8 cellular contexts compared by ENCODE assay signal in genomic region chr3:51974963-51975856, GRCh38. TPM values are rescaled to one million over a fixed set of nuclear protein-coding genes. Genes with fewer than 3 reads are reported as not detected.
DNase-seq lines count a peak whose midpoint lies in the region; ATAC-seq and TF ChIP-seq lines count a peak whose summit lies in the region.

ABHD14A (plus strand) TSS chr3:51975064; CDS start chr3:51975136, 72 bp downstream.

- H3K36me3 Mint-ChIP-seq in GM23338 (ENCODE audit: low read depth) (no peaks in the 10 kb centered on the region; the same call in 1 of the 3 replicates), WTC11 (no peaks in the 10 kb centered on the region)

- no peaks in the 10 kb centered on the region for H3K9me2 ChIP-seq in GM23338 (ENCODE audit: insufficient read depth)

- CTCF ChIA-PET in WTC11 (lab: Charles Lee) = interaction anchor here (0.6 to 4.4 kb wide), 12 partner anchors 8 to 283 kb away, joined by 3 to 60 read pairs (median 11); partner anchors contain the start of genes ACY1, PARP3, RPL29 and RRP9

- peak within 1 kb of the TSS; percentile 96 for H2AFZ ChIP-seq in GM23338

- peak within 1 kb of the TSS; percentile 83 for H3K4me3 Mint-ChIP-seq in GM23338
- H3K4me3 Mint-ChIP-seq in WTC11 = peak within 1 kb of the TSS; percentile 79

- peaks cover 17% of the 10 kb centered on the region for H3K4me1 ChIP-seq in GM23338 (ENCODE audit: insufficient read depth)

- in situ Hi-C loops in G401 (cut with HindIII; ENCODE audit: low sequenced_read_pairs) = no loop called here

- peak; percentile 74 for TF ChIP-seq POLR2A in NB4 (IDR thresholded peaks at IDR 0.05; ENCODE audit: extremely low read depth, insufficient read length)

- peak within 1 kb of the TSS; percentile 91 for H3K4me2 ChIP-seq in GM23338

- H3K9me3 Mint-ChIP-seq in GM23338 (no peaks in the 10 kb centered on the region; the same call in 2 of the 3 replicates), WTC11 (no peaks in the 10 kb centered on the region)

- peak; percentile 83 for DNase-seq in G401 (ENCODE audit: low spot score)
- peak; percentile 75 for DNase-seq in GM23338 (ENCODE audit: low spot score)
- DNase-seq in NB4 (ENCODE audit: low read depth) = peak; percentile 78
- peak; percentile 69 for DNase-seq in WTC11 (ENCODE audit: low spot score)
- peak; percentile 75 for DNase-seq in central memory CD4-positive, alpha-beta T cell
- peak; percentile 62 for DNase-seq in iris pigment epithelial cell (ENCODE audit: low read depth)
- peak; percentile 65 for DNase-seq in stimulated activated CD4-positive, alpha-beta T cell treated with anti-CD3 and anti-CD28 coated beads, Interleukin-12 subunit alpha, Interleukin-12 subunit beta, amount 100 ng/mL, for 4 hours

- H3K79me2 ChIP-seq in GM23338 (replicated peaks; ENCODE audit: insufficient read depth) = no peaks in the 10 kb centered on the region

- H3K4me3 ChIP-seq in GM23338 (peak within 1 kb of the TSS; percentile 79), NB4 (ENCODE audit: low read depth, low read length) (peak within 1 kb of the TSS; percentile 84)

- H3K36me3 ChIP-seq in GM23338 (ENCODE audit: insufficient read depth) = no peaks in the 10 kb centered on the region

- peaks cover 38% of the 10 kb centered on the region for H3K27me3 ChIP-seq in GM23338 (ENCODE audit: insufficient read depth)

- H3K27ac Mint-ChIP-seq in GM23338 (0 out of 2 replicates have a peak within 1 kb of the TSS, but pooled peaks have one; percentile 24), WTC11 (no peak within 1 kb of the TSS)

- H3K4me1 Mint-ChIP-seq in GM23338 (peaks cover 22% of the 10 kb centered on the region), WTC11 (peaks cover 22% of the 10 kb centered on the region)

- H3F3A ChIP-seq in GM23338 (replicated peaks; ENCODE audit: low read depth) = peaks cover 24% of the 10 kb centered on the region

- H4K20me1 ChIP-seq in GM23338 (replicated peaks; ENCODE audit: insufficient read depth) = no peaks in the 10 kb centered on the region

- POLR2A ChIA-PET in WTC11 (lab: Charles Lee) = interaction anchor here (0.6 kb wide), 1 partner anchor 1717 kb away, joined by 3 read pairs; no protein-coding TSS in a partner anchor

- no peak within 1 kb of the TSS for H3K27ac ChIP-seq in GM23338 (ENCODE audit: low read depth)

- TF ChIP-seq CTCF in GM23338 (conservative IDR thresholded peaks at IDR 0.05; ENCODE audit: low read depth in 2 of 2) = no peak
- TF ChIP-seq CTCF in NB4 (IDR thresholded peaks at IDR 0.05; ENCODE audit: low read depth, low read length) = no peak
- no peak for TF ChIP-seq CTCF in WTC11 (IDR thresholded peaks at IDR 0.05)

- H3K27me3 Mint-ChIP-seq in GM23338 (ENCODE audit: insufficient read depth, low read depth, poor library complexity) (peaks cover 35% of the 10 kb centered on the region), WTC11 (ENCODE audit: low read depth) (peaks cover 43% of the 10 kb centered on the region)

- ATAC-seq in GM23338 = peak; percentile 77
- ATAC-seq in WTC11 = peak; percentile 70
- no peak for ATAC-seq in HG03457 (IDR thresholded peaks at IDR 0.05; ENCODE audit: unreplicated experiment)

TF ChIP-seq in GM23338, 12 proteins besides CTCF, POLR2A, EP300 and RAD21:
- TF ChIP-seq ZNF331 (CRISPR knock-in tag; IDR thresholded peaks at IDR 0.05; ENCODE audit: low read depth) (no peak), JUNB (IDR thresholded peaks at IDR 0.05; ENCODE audit: unreplicated experiment) (no peak), POLR2AphosphoS5 (IDR thresholded peaks at IDR 0.05; ENCODE audit: low read depth) (peak; percentile 58), NANOG (IDR thresholded peaks at IDR 0.05; ENCODE audit: borderline replicate concordance) (no peak), ZNF114 (CRISPR knock-in tag; IDR thresholded peaks at IDR 0.05) (no peak)

TF ChIP-seq in WTC11, 78 proteins besides CTCF, POLR2A, EP300 and RAD21:
- TF ChIP-seq, protein P1, sequence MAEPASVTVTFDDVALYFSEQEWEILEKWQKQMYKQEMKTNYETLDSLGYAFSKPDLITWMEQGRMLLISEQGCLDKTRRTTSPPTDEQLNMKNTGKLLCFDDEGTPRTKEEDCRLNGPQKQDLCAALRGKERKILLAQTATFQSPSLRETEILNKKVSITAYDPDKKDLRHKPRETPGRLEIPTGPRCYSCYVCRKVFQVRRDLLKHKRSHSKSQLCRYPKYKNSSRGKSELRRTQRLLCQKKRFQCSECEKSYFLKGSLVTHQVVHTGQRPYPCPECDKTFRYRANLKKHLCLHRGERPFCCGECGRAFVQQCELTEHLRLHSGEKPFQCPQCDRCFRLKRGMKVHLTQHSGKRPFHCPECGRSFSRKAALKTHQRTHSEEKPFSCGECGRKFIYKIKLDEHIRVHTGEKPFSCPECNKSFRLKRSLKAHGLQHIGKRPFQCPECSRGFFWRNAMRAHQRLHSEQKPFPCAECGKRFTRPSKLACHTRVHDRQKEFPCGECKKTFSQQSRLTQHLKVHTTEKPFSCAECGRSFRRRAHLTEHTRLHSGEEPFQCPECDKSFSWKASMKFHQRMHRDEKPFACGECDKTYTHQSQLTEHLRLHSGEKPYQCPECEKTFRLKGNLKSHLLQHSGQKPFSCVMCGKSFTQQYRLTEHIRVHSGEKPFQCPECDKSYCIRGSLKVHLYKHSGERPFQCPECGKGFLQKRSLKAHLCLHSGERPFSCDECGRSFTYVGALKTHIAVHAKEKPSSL (CRISPR knock-in tag; conservative IDR thresholded peaks at IDR 0.05) = no peak
- TF ChIP-seq, protein P2, sequence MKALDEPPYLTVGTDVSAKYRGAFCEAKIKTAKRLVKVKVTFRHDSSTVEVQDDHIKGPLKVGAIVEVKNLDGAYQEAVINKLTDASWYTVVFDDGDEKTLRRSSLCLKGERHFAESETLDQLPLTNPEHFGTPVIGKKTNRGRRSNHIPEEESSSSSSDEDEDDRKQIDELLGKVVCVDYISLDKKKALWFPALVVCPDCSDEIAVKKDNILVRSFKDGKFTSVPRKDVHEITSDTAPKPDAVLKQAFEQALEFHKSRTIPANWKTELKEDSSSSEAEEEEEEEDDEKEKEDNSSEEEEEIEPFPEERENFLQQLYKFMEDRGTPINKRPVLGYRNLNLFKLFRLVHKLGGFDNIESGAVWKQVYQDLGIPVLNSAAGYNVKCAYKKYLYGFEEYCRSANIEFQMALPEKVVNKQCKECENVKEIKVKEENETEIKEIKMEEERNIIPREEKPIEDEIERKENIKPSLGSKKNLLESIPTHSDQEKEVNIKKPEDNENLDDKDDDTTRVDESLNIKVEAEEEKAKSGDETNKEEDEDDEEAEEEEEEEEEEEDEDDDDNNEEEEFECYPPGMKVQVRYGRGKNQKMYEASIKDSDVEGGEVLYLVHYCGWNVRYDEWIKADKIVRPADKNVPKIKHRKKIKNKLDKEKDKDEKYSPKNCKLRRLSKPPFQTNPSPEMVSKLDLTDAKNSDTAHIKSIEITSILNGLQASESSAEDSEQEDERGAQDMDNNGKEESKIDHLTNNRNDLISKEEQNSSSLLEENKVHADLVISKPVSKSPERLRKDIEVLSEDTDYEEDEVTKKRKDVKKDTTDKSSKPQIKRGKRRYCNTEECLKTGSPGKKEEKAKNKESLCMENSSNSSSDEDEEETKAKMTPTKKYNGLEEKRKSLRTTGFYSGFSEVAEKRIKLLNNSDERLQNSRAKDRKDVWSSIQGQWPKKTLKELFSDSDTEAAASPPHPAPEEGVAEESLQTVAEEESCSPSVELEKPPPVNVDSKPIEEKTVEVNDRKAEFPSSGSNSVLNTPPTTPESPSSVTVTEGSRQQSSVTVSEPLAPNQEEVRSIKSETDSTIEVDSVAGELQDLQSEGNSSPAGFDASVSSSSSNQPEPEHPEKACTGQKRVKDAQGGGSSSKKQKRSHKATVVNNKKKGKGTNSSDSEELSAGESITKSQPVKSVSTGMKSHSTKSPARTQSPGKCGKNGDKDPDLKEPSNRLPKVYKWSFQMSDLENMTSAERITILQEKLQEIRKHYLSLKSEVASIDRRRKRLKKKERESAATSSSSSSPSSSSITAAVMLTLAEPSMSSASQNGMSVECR (CRISPR knock-in tag; IDR thresholded peaks at IDR 0.05; ENCODE audit: borderline replicate concordance) = no peak
- TF ChIP-seq ESRRA (CRISPR knock-in tag; IDR thresholded peaks at IDR 0.05; ENCODE audit: borderline replicate concordance) (0 out of 2 replicates have a peak, but pooled peaks have one; percentile 7), ZNF396 (CRISPR knock-in tag; IDR thresholded peaks at IDR 0.05; ENCODE audit: borderline replicate concordance) (no peak)

RNA-seq across cellular contexts. Expression of gene ABHD14A, which starts in this region (rescaled TPM):
- total RNA-seq in G401 (2014; rRNA removed; shearing (Covaris generic)) = 14.8 and 26.8 TPM in 2 replicates
- total RNA-seq in GM23338 (2014; rRNA removed; shearing (Covaris generic)) = 4.3 and 7.8 TPM in 2 replicates
- polyA plus RNA-seq in GM23338 (2016; fragmentation: Nextera tagmentation; extraction: Ambion mirVana) = 12.7 TPM in 2 replicates
- total RNA-seq in WTC11 (2021) = 3.8 to 5.9 TPM (median 4.5 TPM) in 3 replicates
